In the genomic region with DNA sequence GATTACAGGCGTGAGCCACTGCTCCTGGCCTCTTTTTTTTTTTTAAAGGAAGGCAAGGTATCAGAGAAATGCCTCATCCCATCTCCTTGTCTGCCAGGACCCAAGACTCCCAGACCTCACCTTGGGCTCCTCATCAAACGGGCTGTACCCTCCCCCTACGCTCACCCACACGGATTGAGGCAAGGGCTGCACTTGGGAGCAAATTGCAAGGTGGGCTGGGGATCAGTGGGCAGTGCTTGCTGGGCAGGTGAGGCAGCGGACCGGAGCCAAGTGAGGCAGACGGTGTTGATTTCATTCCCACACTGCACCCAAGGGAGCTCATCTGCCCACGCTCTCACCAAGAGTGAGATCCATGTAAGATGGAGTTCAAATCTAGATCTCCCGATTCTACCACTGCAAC, we compare ENCODE assay signal across 18 cellular contexts.
"Had no signal": no experiment of that assay in that cellular context is flagged by ENCODE, and none has a peak within 500 bp of the region (broad histone marks: within the 10 kb centered on the region; RNA-seq: fewer than 3 reads in every experiment).

No MANE protein-coding gene starts in this region.

- H3K4me1 ChIP-seq: uterus had no signal

- H3K27ac ChIP-seq: heart left ventricle, right atrium auricular region, upper lobe of left lung, uterus had no signal

- DNase-seq: cortex of kidney; dorsolateral prefrontal cortex; effector CD8-positive, alpha-beta T cell; heart left ventricle; hippocampal formation; mammary epithelial cell; natural killer cell; posterior cingulate gyrus; stimulated activated CD4-positive, alpha-beta T cell treated with anti-CD3 and anti-CD28 coated beads, Interleukin-12 subunit alpha, Interleukin-12 subunit beta, amount 100 ng/mL, for 4 hours; stimulated activated naive CD4-positive, alpha-beta T cell; substantia nigra; uterus had no signal

- H3K27me3 ChIP-seq: dorsolateral prefrontal cortex, right atrium auricular region, stomach, upper lobe of left lung, uterus had no signal

- H3K9me3 ChIP-seq: right atrium auricular region, stomach, upper lobe of left lung, uterus had no signal

- H3K36me3 ChIP-seq: right atrium auricular region, uterus had no signal

- FAIRE-seq: endometrium, frontal cortex, small intestine had no signal

- H3K4me3 ChIP-seq: dorsolateral prefrontal cortex, heart left ventricle, right atrium auricular region, stomach, upper lobe of left lung, uterus had no signal
